Comparison of ENCODE assay signal across 1 cellular context in the genomic region with DNA sequence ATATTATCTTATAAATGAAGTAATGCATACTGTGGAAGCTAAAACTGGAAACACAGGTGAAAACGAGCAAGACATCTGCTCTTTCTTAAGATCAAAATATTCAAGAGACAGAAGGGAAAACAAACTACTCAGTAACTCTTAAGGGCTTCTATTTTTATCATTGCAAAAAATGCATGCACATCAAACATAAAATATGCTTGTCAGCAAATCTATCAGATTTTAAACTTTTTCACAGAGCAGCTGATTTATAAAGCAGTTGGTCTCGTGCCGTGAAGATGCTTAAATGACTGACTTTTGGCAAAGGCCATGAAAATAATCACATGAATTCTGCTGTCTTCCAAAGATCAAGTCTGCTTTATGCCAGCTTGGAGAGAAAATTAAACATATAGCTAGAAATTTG.
TF ChIP-seq lines count a peak whose summit lies in the region.

No MANE protein-coding gene starts in this region.

TF ChIP-seq in K562, 482 proteins besides CTCF, POLR2A, EP300 and RAD21 (continued from another document):
- TF ChIP-seq, protein P1, sequence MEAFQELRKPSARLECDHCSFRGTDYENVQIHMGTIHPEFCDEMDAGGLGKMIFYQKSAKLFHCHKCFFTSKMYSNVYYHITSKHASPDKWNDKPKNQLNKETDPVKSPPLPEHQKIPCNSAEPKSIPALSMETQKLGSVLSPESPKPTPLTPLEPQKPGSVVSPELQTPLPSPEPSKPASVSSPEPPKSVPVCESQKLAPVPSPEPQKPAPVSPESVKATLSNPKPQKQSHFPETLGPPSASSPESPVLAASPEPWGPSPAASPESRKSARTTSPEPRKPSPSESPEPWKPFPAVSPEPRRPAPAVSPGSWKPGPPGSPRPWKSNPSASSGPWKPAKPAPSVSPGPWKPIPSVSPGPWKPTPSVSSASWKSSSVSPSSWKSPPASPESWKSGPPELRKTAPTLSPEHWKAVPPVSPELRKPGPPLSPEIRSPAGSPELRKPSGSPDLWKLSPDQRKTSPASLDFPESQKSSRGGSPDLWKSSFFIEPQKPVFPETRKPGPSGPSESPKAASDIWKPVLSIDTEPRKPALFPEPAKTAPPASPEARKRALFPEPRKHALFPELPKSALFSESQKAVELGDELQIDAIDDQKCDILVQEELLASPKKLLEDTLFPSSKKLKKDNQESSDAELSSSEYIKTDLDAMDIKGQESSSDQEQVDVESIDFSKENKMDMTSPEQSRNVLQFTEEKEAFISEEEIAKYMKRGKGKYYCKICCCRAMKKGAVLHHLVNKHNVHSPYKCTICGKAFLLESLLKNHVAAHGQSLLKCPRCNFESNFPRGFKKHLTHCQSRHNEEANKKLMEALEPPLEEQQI (IDR thresholded peaks at IDR 0.05): no peak
- no peak for TF ChIP-seq SREBF1 (IDR thresholded peaks at IDR 0.05; ENCODE audit: borderline replicate concordance, low read depth, low read length)
- no peak for TF ChIP-seq ZKSCAN1 (IDR thresholded peaks at IDR 0.05; ENCODE audit: low read depth, low read length)
- 0 out of 2 replicates have a peak, but pooled peaks have one; percentile 19 for TF ChIP-seq MAFF (IDR thresholded peaks at IDR 0.05; ENCODE audit: low read length)
- TF ChIP-seq, protein P2, sequence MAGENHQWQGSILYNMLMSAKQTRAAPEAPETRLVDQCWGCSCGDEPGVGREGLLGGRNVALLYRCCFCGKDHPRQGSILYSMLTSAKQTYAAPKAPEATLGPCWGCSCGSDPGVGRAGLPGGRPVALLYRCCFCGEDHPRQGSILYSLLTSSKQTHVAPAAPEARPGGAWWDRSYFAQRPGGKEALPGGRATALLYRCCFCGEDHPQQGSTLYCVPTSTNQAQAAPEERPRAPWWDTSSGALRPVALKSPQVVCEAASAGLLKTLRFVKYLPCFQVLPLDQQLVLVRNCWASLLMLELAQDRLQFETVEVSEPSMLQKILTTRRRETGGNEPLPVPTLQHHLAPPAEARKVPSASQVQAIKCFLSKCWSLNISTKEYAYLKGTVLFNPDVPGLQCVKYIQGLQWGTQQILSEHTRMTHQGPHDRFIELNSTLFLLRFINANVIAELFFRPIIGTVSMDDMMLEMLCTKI (IDR thresholded peaks at IDR 0.05; ENCODE audit: partially characterized antibody): no peak
- 0 out of 2 replicates have a peak, but pooled peaks have one; percentile 22 for TF ChIP-seq MAFG (tag; conservative IDR thresholded peaks at IDR 0.05)
- no peak for TF ChIP-seq FOXK2 (conservative IDR thresholded peaks at IDR 0.05 in 1 of 2, IDR thresholded peaks at IDR 0.05 in 1 of 2; ENCODE audit: low read depth in 2 of 2)
- TF ChIP-seq TCF7 (IDR thresholded peaks at IDR 0.05; ENCODE audit: borderline replicate concordance): no peak
- no peak for TF ChIP-seq SIN3A (IDR thresholded peaks at IDR 0.05; ENCODE audit: borderline replicate concordance in 2 of 2, control insufficient read depth in 1 of 2, low read depth in 2 of 2, low read length in 2 of 2)
- no peak for TF ChIP-seq SP2 (IDR thresholded peaks at IDR 0.05; ENCODE audit: extremely low read depth, low read depth, low read length, poor library complexity, severe bottlenecking)
- no peak for TF ChIP-seq STAT6 (CRISPR knock-in tag; IDR thresholded peaks at IDR 0.05)
- no peak for TF ChIP-seq KAT8 (IDR thresholded peaks at IDR 0.05; ENCODE audit: low read depth)
- no peak for TF ChIP-seq SRF (CRISPR knock-in tag; IDR thresholded peaks at IDR 0.05)
- no peak for TF ChIP-seq NEUROD1 (IDR thresholded peaks at IDR 0.05; ENCODE audit: borderline replicate concordance, low read depth, low read length, partially characterized antibody)
